In genomic region chr18:65946777-65947176, GRCh38 we compare ENCODE assay signal across 2 cellular contexts.
TF ChIP-seq lines count a peak whose summit lies in the region.

No MANE protein-coding gene starts in this region.

TF ChIP-seq in GM23338, 12 proteins besides CTCF, POLR2A, EP300 and RAD21 (continued from another document):
- TF ChIP-seq ZNF462 (CRISPR knock-in tag; IDR thresholded peaks at IDR 0.05) (no peak), CREB1 (CRISPR knock-in tag; IDR thresholded peaks at IDR 0.05; ENCODE audit: low read depth) (no peak), ETS1 (IDR thresholded peaks at IDR 0.05) (no peak), POLR2AphosphoS5 (IDR thresholded peaks at IDR 0.05; ENCODE audit: low read depth) (no peak), ZNF331 (CRISPR knock-in tag; IDR thresholded peaks at IDR 0.05; ENCODE audit: low read depth) (no peak), NANOG (IDR thresholded peaks at IDR 0.05; ENCODE audit: borderline replicate concordance) (no peak), REST (IDR thresholded peaks at IDR 0.05; ENCODE audit: unreplicated experiment) (no peak), JUNB (IDR thresholded peaks at IDR 0.05; ENCODE audit: unreplicated experiment) (no peak), ZNF114 (CRISPR knock-in tag; IDR thresholded peaks at IDR 0.05) (no peak), EZH2phosphoT487 (IDR thresholded peaks at IDR 0.05; ENCODE audit: unreplicated experiment) (no peak), EZH2 (IDR thresholded peaks at IDR 0.05; ENCODE audit: low read depth, unreplicated experiment) (no peak)

TF ChIP-seq in WTC11, 78 proteins besides CTCF, POLR2A, EP300 and RAD21 (continued from another document):
- TF ChIP-seq ATF6 (CRISPR knock-in tag; IDR thresholded peaks at IDR 0.05) (no peak), ZMAT4 (CRISPR knock-in tag; IDR thresholded peaks at IDR 0.05) (no peak), FOXP1 (CRISPR knock-in tag; IDR thresholded peaks at IDR 0.05; ENCODE audit: borderline replicate concordance) (no peak), MAX (CRISPR knock-in tag; IDR thresholded peaks at IDR 0.05) (no peak), ZNF416 (CRISPR knock-in tag; IDR thresholded peaks at IDR 0.05) (no peak), FOXK1 (CRISPR knock-in tag; IDR thresholded peaks at IDR 0.05) (no peak), SOX15 (CRISPR knock-in tag; IDR thresholded peaks at IDR 0.05) (no peak), ZNF423 (CRISPR knock-in tag; IDR thresholded peaks at IDR 0.05) (no peak), FOXJ3 (CRISPR knock-in tag; IDR thresholded peaks at IDR 0.05; ENCODE audit: borderline replicate concordance) (no peak), MLX (CRISPR knock-in tag; IDR thresholded peaks at IDR 0.05) (no peak)
